8 cellular contexts compared by ENCODE assay signal in genomic region chr2:30072250-30072842, GRCh38.
DNase-seq lines count a peak whose midpoint lies in the region; ATAC-seq and TF ChIP-seq lines count a peak whose summit lies in the region.

No MANE protein-coding gene starts in this region.

- no peak overlapping the region for H3K27ac Mint-ChIP-seq in CD4-positive, CD25-positive, alpha-beta regulatory T cell
- H3K27ac Mint-ChIP-seq in activated naive CD4-positive, alpha-beta T cell treated with anti-CD3 and anti-CD28 coated beads, Interleukin-2, amount 10 ng/mL, durations not matched to agents 7 days and 5 days: no peak overlapping the region
- H3K27ac Mint-ChIP-seq in progenitor cell of endocrine pancreas: no peak overlapping the region

- H3K27me3 ChIP-seq in CD4-positive, CD25-positive, alpha-beta regulatory T cell (ENCODE audit: control insufficient read depth, insufficient read depth, low read length): peaks cover 3% of the 10 kb centered on the region

- H3K4me3 ChIP-seq in CD4-positive, CD25-positive, alpha-beta regulatory T cell (ENCODE audit: low read depth, low read length): no peak overlapping the region

- no peak overlapping the region for H3K4me3 Mint-ChIP-seq in CD4-positive, CD25-positive, alpha-beta regulatory T cell
- H3K4me3 Mint-ChIP-seq in activated naive CD4-positive, alpha-beta T cell treated with anti-CD3 and anti-CD28 coated beads, Interleukin-2, amount 10 ng/mL, durations not matched to agents 7 days and 5 days: no peak overlapping the region
- H3K4me3 Mint-ChIP-seq in progenitor cell of endocrine pancreas (ENCODE audit: low read depth): no peak overlapping the region

- peak; percentile 33 to 68 (median 50) for DNase-seq in CD4-positive, CD25-positive, alpha-beta regulatory T cell
- peak; percentile 48 for DNase-seq in NCI-H1105 (lab: John Stamatoyannopoulos, UW)
- peak; percentile 92 for DNase-seq in SK-MEL-5 (ENCODE audit: low read depth, low spot score)
- peak; percentile 78 for DNase-seq in activated naive CD4-positive, alpha-beta T cell treated with anti-CD3 and anti-CD28 coated beads, Interleukin-2, amount 10 ng/mL, durations not matched to agents 7 days and 5 days
- peak; percentile 61 for DNase-seq in glomerular visceral epithelial cell (ENCODE audit: extremely low spot score)
- peak; percentile 60 for DNase-seq in progenitor cell of endocrine pancreas (ENCODE audit: low spot score, unreplicated experiment)

- H3K4me1 ChIP-seq in CD4-positive, CD25-positive, alpha-beta regulatory T cell (ENCODE audit: control insufficient read depth, insufficient read depth, low read length, poor library complexity, severe bottlenecking): no peaks in the 10 kb centered on the region

- peak; percentile 50 to 53 for ATAC-seq in CD4-positive, CD25-positive, alpha-beta regulatory T cell (ENCODE audit: low read depth in 2 of 2)
- ATAC-seq in GM21619 (IDR thresholded peaks at IDR 0.05; ENCODE audit: unreplicated experiment) (peak; percentile 66), GM19467 (IDR thresholded peaks at IDR 0.05; ENCODE audit: unreplicated experiment) (no peak)

- no peak overlapping the region for H3K27ac ChIP-seq in CD4-positive, CD25-positive, alpha-beta regulatory T cell (ENCODE audit: insufficient read depth, low read length, poor library complexity, severe bottlenecking)

- H3K4me1 Mint-ChIP-seq in CD4-positive, CD25-positive, alpha-beta regulatory T cell: peaks cover 0 to 3% (median 1%) of the 10 kb centered on the region in 4 donors
- H3K4me1 Mint-ChIP-seq in activated naive CD4-positive, alpha-beta T cell treated with anti-CD3 and anti-CD28 coated beads, Interleukin-2, amount 10 ng/mL, durations not matched to agents 7 days and 5 days: no peaks in the 10 kb centered on the region
- H3K4me1 Mint-ChIP-seq in progenitor cell of endocrine pancreas (ENCODE audit: low read depth): no peaks in the 10 kb centered on the region

- in situ Hi-C loops in SK-MEL-5 (cut with HindIII; ENCODE audit: low pct_unique_long_range_greater_than_20kb, low sequenced_read_pairs): no loop called here

- peak; percentile 80 for TF ChIP-seq CTCF in progenitor cell of endocrine pancreas (IDR thresholded peaks at IDR 0.05; ENCODE audit: unreplicated experiment)

- no peaks in the 10 kb centered on the region for H3K36me3 Mint-ChIP-seq in CD4-positive, CD25-positive, alpha-beta regulatory T cell
- no peaks in the 10 kb centered on the region for H3K36me3 Mint-ChIP-seq in activated naive CD4-positive, alpha-beta T cell treated with anti-CD3 and anti-CD28 coated beads, Interleukin-2, amount 10 ng/mL, durations not matched to agents 7 days and 5 days
- no peaks in the 10 kb centered on the region for H3K36me3 Mint-ChIP-seq in progenitor cell of endocrine pancreas (ENCODE audit: insufficient read depth)

- no peaks in the 10 kb centered on the region for H3K36me3 ChIP-seq in CD4-positive, CD25-positive, alpha-beta regulatory T cell (ENCODE audit: control insufficient read depth, insufficient read depth, low read length)

- CTCF ChIA-PET in activated naive CD4-positive, alpha-beta T cell treated with anti-CD3 and anti-CD28 coated beads, Interleukin-2, amount 10 ng/mL, durations not matched to agents 7 days and 5 days (lab: Charles Lee): interaction anchor here (1.0 to 3.2 kb wide), 6 partner anchors 9 to 763 kb away, joined by 3 to 28 read pairs (median 4); no protein-coding TSS in a partner anchor

- peaks cover 0 to 2% (median 0%) of the 10 kb centered on the region in 7 donors for H3K9me3 Mint-ChIP-seq in CD4-positive, CD25-positive, alpha-beta regulatory T cell
- H3K9me3 Mint-ChIP-seq in activated naive CD4-positive, alpha-beta T cell treated with anti-CD3 and anti-CD28 coated beads, Interleukin-2, amount 10 ng/mL, durations not matched to agents 7 days and 5 days: no peaks in the 10 kb centered on the region
- no peaks in the 10 kb centered on the region for H3K9me3 Mint-ChIP-seq in progenitor cell of endocrine pancreas (ENCODE audit: low read depth)

- H3K9me3 ChIP-seq in CD4-positive, CD25-positive, alpha-beta regulatory T cell (ENCODE audit: control insufficient read depth in 2 of 2, low read length in 2 of 2): no peaks in the 10 kb centered on the region

- H3K27me3 Mint-ChIP-seq in CD4-positive, CD25-positive, alpha-beta regulatory T cell: peaks cover 26% of the 10 kb centered on the region
- H3K27me3 Mint-ChIP-seq in activated naive CD4-positive, alpha-beta T cell treated with anti-CD3 and anti-CD28 coated beads, Interleukin-2, amount 10 ng/mL, durations not matched to agents 7 days and 5 days: peaks cover 20% of the 10 kb centered on the region
- peaks cover 32% of the 10 kb centered on the region for H3K27me3 Mint-ChIP-seq in progenitor cell of endocrine pancreas
